In the genomic region with DNA sequence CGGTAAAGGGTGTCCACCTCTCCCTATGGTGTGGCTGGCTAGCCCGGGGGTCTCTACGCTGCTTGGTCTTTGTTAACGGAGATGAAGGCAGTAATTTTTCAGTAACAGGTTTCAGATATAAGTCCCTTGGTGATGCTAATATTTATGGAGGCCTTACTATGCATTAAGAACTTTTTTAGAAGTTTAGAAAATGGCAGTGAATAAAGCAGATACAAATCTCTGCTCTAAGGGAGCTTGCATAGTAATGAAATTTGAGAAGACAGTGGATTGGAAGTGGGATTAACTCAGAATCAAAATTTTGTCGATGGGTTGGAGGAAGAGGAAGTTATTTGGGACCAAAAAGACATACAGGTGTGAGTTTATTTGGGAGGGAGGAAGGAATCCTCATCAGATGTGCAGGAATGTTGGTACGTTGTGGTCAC, we compare ENCODE assay signal across 8 cellular contexts. TPM values are rescaled to one million over a fixed set of nuclear protein-coding genes. Genes with fewer than 3 reads are reported as not detected.
DNase-seq lines count a peak whose midpoint lies in the region; ATAC-seq and TF ChIP-seq lines count a peak whose summit lies in the region.

No MANE protein-coding gene starts in this region.

- peaks cover 32% of the 10 kb centered on the region for H3K36me3 Mint-ChIP-seq in activated T-cell treated with anti-CD3 and anti-CD28 coated beads, Interleukin-2, amount 50 U/mL, for 4 hours (ENCODE audit: insufficient read depth)
- H3K36me3 Mint-ChIP-seq in activated naive CD8-positive, alpha-beta T cell, result peaks cover 16% of the 10 kb centered on the region

- H3K4me1 Mint-ChIP-seq in activated T-cell treated with anti-CD3 and anti-CD28 coated beads, Interleukin-2, amount 50 U/mL, for 4 hours (ENCODE audit: low read depth), result peaks cover 45% of the 10 kb centered on the region
- peaks cover 47% of the 10 kb centered on the region for H3K4me1 Mint-ChIP-seq in activated naive CD8-positive, alpha-beta T cell (ENCODE audit: low read depth)

- H3K4me3 Mint-ChIP-seq in activated T-cell treated with anti-CD3 and anti-CD28 coated beads, Interleukin-2, amount 50 U/mL, for 4 hours, result peak overlapping the region; percentile 98
- peak overlapping the region; percentile 95 for H3K4me3 Mint-ChIP-seq in activated naive CD8-positive, alpha-beta T cell

- TF ChIP-seq EP300 in tibial nerve (IDR thresholded peaks at IDR 0.05), result no peak

- DNase-seq in activated T-cell treated with anti-CD3 and anti-CD28 coated beads, Interleukin-2, amount 50 U/mL, for 4 hours, result no peak
- DNase-seq in activated T-cell treated with anti-CD3 and anti-CD28 coated beads, Interleukin-2, amount 50 U/mL, for 1 hour, result no peak
- no peak for DNase-seq in left lung
- DNase-seq in tibial nerve (ENCODE audit: low spot score in 2 of 2), result no peak
- no peak for DNase-seq in mesenteric fat pad (ENCODE audit: low spot score)
- DNase-seq in HCEC 1CT, result no peak
- no peak for DNase-seq in SW480 (ENCODE audit: low spot score)

- H3K27me3 Mint-ChIP-seq in activated T-cell treated with anti-CD3 and anti-CD28 coated beads, Interleukin-2, amount 50 U/mL, for 4 hours (ENCODE audit: low read depth), result no peaks in the 10 kb centered on the region
- no peaks in the 10 kb centered on the region for H3K27me3 Mint-ChIP-seq in activated naive CD8-positive, alpha-beta T cell

- H3K9me3 Mint-ChIP-seq in activated T-cell treated with anti-CD3 and anti-CD28 coated beads, Interleukin-2, amount 50 U/mL, for 4 hours, result no peaks in the 10 kb centered on the region
- no peaks in the 10 kb centered on the region for H3K9me3 Mint-ChIP-seq in activated naive CD8-positive, alpha-beta T cell (ENCODE audit: low read depth)

- H3K9me3 ChIP-seq in left lung, result no peaks in the 10 kb centered on the region
- no peaks in the 10 kb centered on the region for H3K9me3 ChIP-seq in tibial nerve

- H3K27me3 ChIP-seq in left lung (no peaks in the 10 kb centered on the region), tibial nerve (no peaks in the 10 kb centered on the region)

- intact Hi-C loops in left lung (cut with DNase I), result no loop called here

- peak overlapping the region; percentile 95 for H3K27ac Mint-ChIP-seq in activated naive CD8-positive, alpha-beta T cell

- H3K4me1 ChIP-seq in left lung (peaks cover 5 to 29% of the 10 kb centered on the region in 2 donors), tibial nerve (peaks cover 0 to 31% (median 6%) of the 10 kb centered on the region in 4 donors)

- H3K36me3 ChIP-seq in left lung, result peaks cover 0 to 33% of the 10 kb centered on the region in 2 donors
- H3K36me3 ChIP-seq in tibial nerve, result peaks cover 0 to 38% (median 8%) of the 10 kb centered on the region in 3 donors

- no peak for TF ChIP-seq POLR2A in tibial nerve (IDR thresholded peaks at IDR 0.05)

- WGBS in tibial nerve, 2 donors, result 0 to 1% methylated on average over 6 of the region's 6 CpGs

- ATAC-seq in activated T-cell treated with anti-CD3 and anti-CD28 coated beads, Interleukin-2, amount 50 U/mL, for 4 hours, result no peak
- ATAC-seq in left lung, result no peak

- H3K27ac ChIP-seq in left lung, result peak overlapping the region; percentile 60 to 92
- peak overlapping the region; percentile 52 to 87 (median 84) for H3K27ac ChIP-seq in tibial nerve

- TF ChIP-seq CTCF in left lung (IDR thresholded peaks at IDR 0.05) (no peak), tibial nerve (IDR thresholded peaks at IDR 0.05) (no peak)

- H3K4me3 ChIP-seq in left lung (peak overlapping the region; percentile 60 to 69), tibial nerve (peak overlapping the region; percentile 58 to 81 (median 70))

RNA-seq across cellular contexts. Expression of a gene that starts 0.4 kb away (rescaled TPM):
- total RNA-seq in activated T-cell treated with anti-CD3 and anti-CD28 coated beads, Interleukin-2, amount 50 U/mL, for 4 hours, result 100 to 1,000 TPM; 326 to 387 (median 369) TPM
- total RNA-seq in left lung, result 10 to 100 TPM; 71.6 to 96.2 TPM
- 10 to 100 TPM; 77.9 to 96.3 (median 87.0) TPM for total RNA-seq in tibial nerve
- total RNA-seq in mesenteric fat pad, result 80.2 TPM

RNA-seq across cellular contexts. Expression of a gene that starts 25.3 kb away (rescaled TPM):
- total RNA-seq in activated T-cell treated with anti-CD3 and anti-CD28 coated beads, Interleukin-2, amount 50 U/mL, for 4 hours, result under 1 TPM; 0.29 to 0.61 (median 0.43) TPM
- total RNA-seq in left lung, result 1 to 10 TPM in 1 of 2 donors, under 1 TPM in 1; 0.82 to 2.7 TPM
- total RNA-seq in tibial nerve, result 1 to 10 TPM; 3.1 to 5.9 (median 4.4) TPM
- total RNA-seq in mesenteric fat pad, result 0.61 TPM

RNA-seq across cellular contexts. Expression of a gene that starts 30.4 kb away (rescaled TPM):
- total RNA-seq in activated T-cell treated with anti-CD3 and anti-CD28 coated beads, Interleukin-2, amount 50 U/mL, for 4 hours, result not detected
- total RNA-seq in left lung, result not detected
- total RNA-seq in tibial nerve, result not detected
- not detected for total RNA-seq in mesenteric fat pad

RNA-seq across cellular contexts. Expression of a gene that starts 36.6 kb away (rescaled TPM):
- total RNA-seq in activated T-cell treated with anti-CD3 and anti-CD28 coated beads, Interleukin-2, amount 50 U/mL, for 4 hours, result 10 to 100 TPM; 15.4 to 16.1 (median 15.8) TPM
- total RNA-seq in left lung (10 to 100 TPM; 20.4 to 28.9 TPM), tibial nerve (10 to 100 TPM; 14.1 to 16.7 (median 15.5) TPM), mesenteric fat pad (18.2 TPM)

RNA-seq across cellular contexts. Expression of a gene that starts 37.9 kb away (rescaled TPM):
- total RNA-seq in activated T-cell treated with anti-CD3 and anti-CD28 coated beads, Interleukin-2, amount 50 U/mL, for 4 hours, result under 1 TPM; 0.20 to 0.42 (median 0.22) TPM
- total RNA-seq in left lung (1 to 10 TPM in 1 of 2 donors, under 1 TPM in 1; 0.99 to 1.1 TPM), tibial nerve (1 to 10 TPM; 1.5 to 7.3 (median 4.5) TPM), mesenteric fat pad (0.67 TPM)
